In genomic region chr15:77457619-77458265, GRCh38 we compare ENCODE assay signal across 1 cellular context.
A peak's percentile ranks its signal among the peaks of the same experiment; 100 is the strongest.
TF ChIP-seq lines count a peak whose summit lies in the region.

No MANE protein-coding gene starts in this region.

TF ChIP-seq in SK-N-SH, 30 proteins besides CTCF, POLR2A, EP300 and RAD21 (continued from another document):
- 0 out of 2 replicates have a peak, but pooled peaks have one; percentile 13 for TF ChIP-seq PBX3 (IDR thresholded peaks at IDR 0.05)
- no peak for TF ChIP-seq USF2 (IDR thresholded peaks at IDR 0.05; ENCODE audit: borderline replicate concordance, low read depth, low read length)
- no peak for TF ChIP-seq MEF2A (IDR thresholded peaks at IDR 0.05; ENCODE audit: borderline replicate concordance, low read depth)
- TF ChIP-seq FOXJ3 (CRISPR knock-in tag; IDR thresholded peaks at IDR 0.05): no peak
- no peak for TF ChIP-seq TAF1 (IDR thresholded peaks at IDR 0.05; ENCODE audit: borderline replicate concordance, low read depth, low read length)
- no peak for TF ChIP-seq RFX5 (IDR thresholded peaks at IDR 0.05; ENCODE audit: low read length)
- no peak for TF ChIP-seq NRF1 (IDR thresholded peaks at IDR 0.05; ENCODE audit: low read depth, low read length)
- TF ChIP-seq SMC3 (IDR thresholded peaks at IDR 0.05; ENCODE audit: low read depth, low read length): no peak
- no peak for TF ChIP-seq GATA2 (CRISPR knock-in tag; IDR thresholded peaks at IDR 0.05)
- TF ChIP-seq NFIC (IDR thresholded peaks at IDR 0.05; ENCODE audit: borderline replicate concordance): no peak
- peak; percentile 24; the same call in 1 of the 2 replicates for TF ChIP-seq JUND (IDR thresholded peaks at IDR 0.05)
- TF ChIP-seq RCOR1 (IDR thresholded peaks at IDR 0.05; ENCODE audit: low read length): no peak
- TF ChIP-seq FOSL2 (IDR thresholded peaks at IDR 0.05; ENCODE audit: borderline replicate concordance, low read depth): peak; percentile 7; the same call in 1 of the 2 replicates
- TF ChIP-seq MXI1 (IDR thresholded peaks at IDR 0.05; ENCODE audit: low read depth, low read length): no peak
